Comparison of ENCODE assay signal across 9 cellular contexts in the genomic region with DNA sequence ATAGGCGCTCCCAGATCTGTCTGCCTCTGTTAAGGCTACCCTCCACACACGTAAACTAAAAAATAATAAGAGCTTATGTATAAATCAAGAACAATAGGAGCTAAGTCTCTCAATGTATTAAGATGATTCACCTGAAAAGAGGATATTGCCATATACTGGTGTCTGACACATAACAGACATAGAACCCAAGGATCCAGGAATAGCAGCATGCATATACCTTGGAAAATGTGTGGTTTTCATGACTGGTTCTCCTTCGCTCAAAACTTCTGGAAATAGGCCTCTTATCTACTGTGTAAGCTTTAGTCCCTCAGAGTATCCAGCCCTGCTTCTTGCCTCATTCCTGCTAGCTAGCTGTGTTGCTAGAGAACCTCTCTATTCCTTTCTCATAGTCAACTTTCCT.
"Had no signal": no experiment of that assay in that cellular context is flagged by ENCODE, and none has a peak within 500 bp of the region (broad histone marks: within the 10 kb centered on the region; RNA-seq: fewer than 3 reads in every experiment).

No MANE protein-coding gene starts in this region.

- H3K9ac ChIP-seq: GM23248 had no signal

- H3K36me3 ChIP-seq: HAP-1 had no signal

- H3K4me3 Mint-ChIP-seq: HFFc6 had no signal

- ATAC-seq: HCT116 had no signal

- H2AFZ ChIP-seq: GM23248 had no signal

- DNase-seq: GM23248, GOT3, H7, HFFc6, IMR-90 had no signal

- FAIRE-seq: HTR-8/SVneo had no signal

- H3K27ac Mint-ChIP-seq: HFFc6 had no signal

- H3K9me3 ChIP-seq: HAP-1 had no signal

- H3K4me3 ChIP-seq: GM23248, HAP-1 had no signal

- H3K27ac ChIP-seq: GM23248, HL-60 had no signal

- H3K4me1 ChIP-seq: HAP-1 had no signal
